ENCODE assay signal across 20 cellular contexts in the genomic region with DNA sequence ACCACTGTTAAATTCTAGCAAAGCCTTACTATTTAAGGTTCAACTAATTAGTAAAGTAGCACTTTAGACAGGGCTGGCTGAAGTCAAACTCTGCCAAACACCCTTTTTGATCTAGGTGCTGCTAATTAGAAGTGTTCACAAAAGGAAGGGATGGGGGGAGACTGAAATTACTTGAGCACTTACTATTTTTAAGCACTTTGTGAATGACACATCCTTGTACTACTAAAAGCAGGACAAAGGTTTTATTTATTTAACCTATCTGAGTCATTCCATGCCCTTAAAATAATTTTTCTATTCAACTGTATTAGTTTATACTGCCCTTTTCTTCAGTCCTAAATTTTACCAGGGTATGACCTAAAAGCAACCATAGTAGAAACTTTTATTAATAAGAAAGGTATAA. TPM values are rescaled to one million over a fixed set of nuclear protein-coding genes. Genes with fewer than 3 reads are reported as not detected.
A peak's percentile ranks its signal among the peaks of the same experiment; 100 is the strongest.
DNase-seq lines count a peak whose midpoint lies in the region; ATAC-seq and TF ChIP-seq lines count a peak whose summit lies in the region.
"Had no signal": no experiment of that assay in that cellular context is flagged by ENCODE, and none has a peak within 500 bp of the region (broad histone marks: within the 10 kb centered on the region; RNA-seq: fewer than 3 reads in every experiment).

No MANE protein-coding gene starts in this region.

- H3K27ac ChIP-seq in RWPE2 (ENCODE audit: poor library complexity, severe bottlenecking) (no peak overlapping the region), trophoblast cell (ENCODE audit: low read depth, low read length) (no peak overlapping the region)
- H3K27ac ChIP-seq: gastroesophageal sphincter, parathyroid adenoma had no signal

- ATAC-seq in RWPE2 (ENCODE audit: low read depth), result peak; percentile 50; the same call in 2 of the 3 replicates
- ATAC-seq in left lobe of liver, result peak; percentile 41
- ATAC-seq in WTC11, result no peak
- ATAC-seq: CD8-positive, alpha-beta T cell; gastroesophageal sphincter had no signal

- no peak overlapping the region for H4K8ac ChIP-seq in trophoblast cell (ENCODE audit: low read depth, low read length)

- H2AK5ac ChIP-seq in trophoblast cell (ENCODE audit: low read length), result no peak overlapping the region

- POLR2A ChIA-PET in WTC11 (lab: Charles Lee), result no interaction called here

- no peak overlapping the region for H4K91ac ChIP-seq in trophoblast cell (ENCODE audit: low read depth, low read length)

- H2BK12ac ChIP-seq in trophoblast cell (ENCODE audit: low read length), result no peak overlapping the region

- H3K4me1 ChIP-seq in RWPE2 (ENCODE audit: insufficient read depth, poor library complexity, severe bottlenecking) (peaks cover 11% of the 10 kb centered on the region), trophoblast cell (ENCODE audit: control insufficient read depth in 1 of 2, insufficient read depth in 2 of 2, low read length in 2 of 2) (peaks cover 4 to 5% of the 10 kb centered on the region in 2 experiments)
- H3K4me1 ChIP-seq: gastroesophageal sphincter, parathyroid adenoma had no signal

- H3K79me2 ChIP-seq in trophoblast cell (ENCODE audit: control insufficient read depth, insufficient read depth, low read length, poor library complexity), result no peaks in the 10 kb centered on the region
- H3K79me2 ChIP-seq: parathyroid adenoma had no signal

- H3K27me3 ChIP-seq in RWPE2 (ENCODE audit: insufficient read depth, poor library complexity, severe bottlenecking) (no peaks in the 10 kb centered on the region), trophoblast cell (ENCODE audit: insufficient read depth, low read length) (no peaks in the 10 kb centered on the region)
- H3K27me3 ChIP-seq: gastroesophageal sphincter had no signal

- no peak overlapping the region for H4K12ac ChIP-seq in trophoblast cell (ENCODE audit: low read depth, low read length)

- no peak overlapping the region for H3K4me3 ChIP-seq in RWPE2 (ENCODE audit: severe bottlenecking)
- H3K4me3 ChIP-seq in trophoblast cell (ENCODE audit: low read depth, low read length), result no peak overlapping the region
- H3K4me3 ChIP-seq: gastroesophageal sphincter, HAP-1 had no signal

- peaks cover 12% of the 10 kb centered on the region for H3K4me1 Mint-ChIP-seq in WTC11
- H3K4me1 Mint-ChIP-seq: activated CD4-positive, alpha-beta T cell treated with anti-CD3 and anti-CD28 coated beads, Interleukin-2, amount 10 ng/mL, durations not matched to agents 7 days and 5 days; IgD-negative memory B cell had no signal

- H3K18ac ChIP-seq in trophoblast cell (ENCODE audit: low read length), result no peak overlapping the region

- peaks cover 35% of the 10 kb centered on the region for H3K36me3 Mint-ChIP-seq in WTC11

- no peak overlapping the region for H2BK120ac ChIP-seq in trophoblast cell (ENCODE audit: insufficient read depth, low read length, poor library complexity)

- no peak for TF ChIP-seq CTCF in RWPE2 (IDR thresholded peaks at IDR 0.05; ENCODE audit: poor library complexity, severe bottlenecking)
- TF ChIP-seq CTCF in WTC11 (IDR thresholded peaks at IDR 0.05), result no peak

- H3K23ac ChIP-seq in trophoblast cell (ENCODE audit: low read length), result no peak overlapping the region

- H3K27ac Mint-ChIP-seq in WTC11, result no peak overlapping the region
- H3K27ac Mint-ChIP-seq: activated CD4-positive, alpha-beta T cell treated with anti-CD3 and anti-CD28 coated beads, Interleukin-2, amount 10 ng/mL, durations not matched to agents 7 days and 5 days; CD8-positive, alpha-beta T cell; IgD-negative memory B cell had no signal

- no peak overlapping the region for H3K4ac ChIP-seq in trophoblast cell (ENCODE audit: low read depth, low read length)

- H3K79me1 ChIP-seq in trophoblast cell (ENCODE audit: low read length), result no peaks in the 10 kb centered on the region

- H3K4me3 Mint-ChIP-seq in WTC11, result no peak overlapping the region
- H3K4me3 Mint-ChIP-seq: activated CD4-positive, alpha-beta T cell treated with anti-CD3 and anti-CD28 coated beads, Interleukin-2, amount 10 ng/mL, durations not matched to agents 7 days and 5 days; CD8-positive, alpha-beta T cell; IgD-negative memory B cell had no signal

- CTCF ChIA-PET in WTC11 (lab: Charles Lee), result no interaction called here

- H3K9me3 Mint-ChIP-seq in WTC11, result no peaks in the 10 kb centered on the region
- H3K9me3 Mint-ChIP-seq: activated CD4-positive, alpha-beta T cell treated with anti-CD3 and anti-CD28 coated beads, Interleukin-2, amount 10 ng/mL, durations not matched to agents 7 days and 5 days; CD8-positive, alpha-beta T cell; IgD-negative memory B cell had no signal

- DNase-seq in EL (peak; percentile 5), HCEC 1CT (peak; percentile 66), RWPE2 (ENCODE audit: low spot score) (no peak), left lobe of liver (ENCODE audit: low spot score) (no peak), trophoblast cell (no peak), NCI-H146 (lab: John Stamatoyannopoulos, UW) (no peak), WTC11 (ENCODE audit: low spot score) (no peak)
- no peak for DNase-seq in activated naive CD4-positive, alpha-beta T cell treated with anti-CD3 and anti-CD28 coated beads, Interleukin-2, amount 50 U/mL, for 16 hours
- DNase-seq: activated CD4-positive, alpha-beta T cell treated with anti-CD3 and anti-CD28 coated beads, Interleukin-2, amount 10 ng/mL, durations not matched to agents 7 days and 5 days; activated naive CD4-positive, alpha-beta T cell; aorta; CD8-positive, alpha-beta T cell; NCI-H748 treated with DMSO at 0.1 percent for 48 hours; small intestine; stimulated activated CD4-positive, alpha-beta T cell treated with anti-CD3 and anti-CD28 coated beads, Interleukin-4, amount 100 ng/mL, for 24 hours; substantia nigra had no signal

- H3K4me2 ChIP-seq in trophoblast cell (ENCODE audit: low read length), result no peak overlapping the region

- no peak overlapping the region for H3K14ac ChIP-seq in trophoblast cell (ENCODE audit: low read length)

- H2AFZ ChIP-seq in trophoblast cell (ENCODE audit: insufficient read depth, low read length, poor library complexity), result no peak overlapping the region
- H2AFZ ChIP-seq: parathyroid adenoma had no signal

- H3K36me3 ChIP-seq in RWPE2 (ENCODE audit: low read depth), result peaks cover 65% of the 10 kb centered on the region
- H3K36me3 ChIP-seq in trophoblast cell (ENCODE audit: control insufficient read depth in 1 of 2, insufficient read depth in 2 of 2, low read length in 2 of 2), result peaks cover 4 to 13% of the 10 kb centered on the region in 2 experiments

- no peak overlapping the region for H2BK5ac ChIP-seq in trophoblast cell (ENCODE audit: low read depth, low read length, poor library complexity)

- H3K27me3 Mint-ChIP-seq in WTC11 (ENCODE audit: low read depth), result no peaks in the 10 kb centered on the region
- H3K27me3 Mint-ChIP-seq: activated CD4-positive, alpha-beta T cell treated with anti-CD3 and anti-CD28 coated beads, Interleukin-2, amount 10 ng/mL, durations not matched to agents 7 days and 5 days; IgD-negative memory B cell had no signal

- H3K9me3 ChIP-seq in RWPE2 (ENCODE audit: severe bottlenecking) (no peaks in the 10 kb centered on the region), trophoblast cell (ENCODE audit: insufficient read depth, low read depth, low read length) (no peaks in the 10 kb centered on the region)
- H3K9me3 ChIP-seq: gastroesophageal sphincter, HAP-1 had no signal

- no peak overlapping the region for H3K9ac ChIP-seq in trophoblast cell (ENCODE audit: low read length)
- H3K9ac ChIP-seq: parathyroid adenoma had no signal

TF ChIP-seq in WTC11, 78 proteins besides CTCF, POLR2A, EP300 and RAD21:
- TF ChIP-seq ESRRA (CRISPR knock-in tag; IDR thresholded peaks at IDR 0.05; ENCODE audit: borderline replicate concordance) (no peak), NR1H2 (CRISPR knock-in tag; IDR thresholded peaks at IDR 0.05) (no peak), KAT7 (CRISPR knock-in tag; IDR thresholded peaks at IDR 0.05; ENCODE audit: borderline replicate concordance) (no peak), SP1 (CRISPR knock-in tag; conservative IDR thresholded peaks at IDR 0.05) (no peak), ATF6 (CRISPR knock-in tag; IDR thresholded peaks at IDR 0.05) (no peak), SOX15 (CRISPR knock-in tag; IDR thresholded peaks at IDR 0.05) (no peak)
- TF ChIP-seq, protein P1, sequence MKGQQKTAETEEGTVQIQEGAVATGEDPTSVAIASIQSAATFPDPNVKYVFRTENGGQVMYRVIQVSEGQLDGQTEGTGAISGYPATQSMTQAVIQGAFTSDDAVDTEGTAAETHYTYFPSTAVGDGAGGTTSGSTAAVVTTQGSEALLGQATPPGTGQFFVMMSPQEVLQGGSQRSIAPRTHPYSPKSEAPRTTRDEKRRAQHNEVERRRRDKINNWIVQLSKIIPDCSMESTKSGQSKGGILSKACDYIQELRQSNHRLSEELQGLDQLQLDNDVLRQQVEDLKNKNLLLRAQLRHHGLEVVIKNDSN (CRISPR knock-in tag; IDR thresholded peaks at IDR 0.05), result no peak

RNA-seq across cellular contexts. Expression of gene MBIP, which starts 20.1 kb away (rescaled TPM):
- total RNA-seq in left lobe of liver, result 7.9 TPM
- 18.8 and 20.1 TPM in 2 replicates for polyA plus RNA-seq in trophoblast cell (2013)
- 18.1 to 19.5 TPM (median 18.4 TPM) in 3 replicates for total RNA-seq in WTC11 (2021)

Comparison
In these comparisons a context has a peak if more than half of its experiments do, and no peak if none do; other contexts are left out.
1. DNase-seq: peak in EL (single experiment) and HCEC 1CT (single experiment); none in RWPE2 (single experiment), left lobe of liver (single experiment), trophoblast cell (0 of 2), NCI-H146 (single experiment), activated naive CD4-positive, alpha-beta T cell treated with anti-CD3 and anti-CD28 coated beads, Interleukin-2, amount 50 U/mL, for 16 hours (single experiment) and WTC11 (single experiment).